In genomic region chr3:194588741-194589140, GRCh38 we compare ENCODE assay signal across 1 cellular context.
TF ChIP-seq lines count a peak whose summit lies in the region.

No MANE protein-coding gene starts in this region.

TF ChIP-seq in K562, 482 proteins besides CTCF, POLR2A, EP300 and RAD21 (continued from another document):
- TF ChIP-seq E2F4 (CRISPR knock-in tag; IDR thresholded peaks at IDR 0.05; ENCODE audit: low read depth) (no peak), ATF3 (IDR thresholded peaks at IDR 0.05) (peak; percentile 36; the same call in 1 of the 2 replicates), ATF3 (CRISPR knock-in tag; conservative IDR thresholded peaks at IDR 0.05) (no peak), HNRNPL (IDR thresholded peaks at IDR 0.05; ENCODE audit: low read depth, low read length) (no peak), CHD7 (IDR thresholded peaks at IDR 0.05; ENCODE audit: low read depth, low read length) (no peak), ZNF311 (CRISPR knock-in tag; IDR thresholded peaks at IDR 0.05) (no peak), ARID1B (IDR thresholded peaks at IDR 0.05) (peak; percentile 64), IRF2 (CRISPR knock-in tag; IDR thresholded peaks at IDR 0.05) (no peak), SMARCA4 (IDR thresholded peaks at IDR 0.05) (peak; percentile 52; the same call in 1 of the 2 replicates), PREB (CRISPR knock-in tag; IDR thresholded peaks at IDR 0.05) (no peak), MXD1 (CRISPR knock-in tag; IDR thresholded peaks at IDR 0.05; ENCODE audit: borderline replicate concordance, poor library complexity, severe bottlenecking) (no peak), JUND (IDR thresholded peaks at IDR 0.05; ENCODE audit: borderline replicate concordance, low read depth, low read length) (peak; percentile 67; the same call in 1 of the 2 replicates), JUND (tag; IDR thresholded peaks at IDR 0.05; ENCODE audit: borderline replicate concordance, low read depth, low read length) (peak; percentile 31; the same call in 1 of the 3 replicates)
TF ChIP-seq in K562: peak in this region for 6.
